ENCODE assay signal across 8 cellular contexts in genomic region chr12:57693659-57694458, GRCh38. TPM values are rescaled to one million over a fixed set of nuclear protein-coding genes. Genes with fewer than 3 reads are reported as not detected.
A peak's percentile ranks its signal among the peaks of the same experiment; 100 is the strongest.
DNase-seq lines count a peak whose midpoint lies in the region; ATAC-seq and TF ChIP-seq lines count a peak whose summit lies in the region.

TSS of gene OS9 (plus strand) at chr12:57694132. CDS start at chr12:57694162, 30 bp downstream.

- H3K36me3 ChIP-seq in OCI-LY3 (replicated peaks; ENCODE audit: low read depth, low read length), result peaks cover 14% of the 10 kb centered on the region
- peaks cover 5% of the 10 kb centered on the region for H3K36me3 ChIP-seq in mucosa of descending colon (ENCODE audit: low read depth)

- H3K27ac ChIP-seq in OCI-LY3 (ENCODE audit: low read length), result peak within 1 kb of the TSS; percentile 47
- peak within 1 kb of the TSS; percentile 23 for H3K27ac ChIP-seq in epithelial cell of prostate

- H3K4me1 ChIP-seq in OCI-LY3 (ENCODE audit: low read length) (peaks cover 8% of the 10 kb centered on the region), mucosa of descending colon (ENCODE audit: low read depth) (peaks cover 9% of the 10 kb centered on the region)

- H3K9ac ChIP-seq in OCI-LY3 (ENCODE audit: low read length), result peak within 1 kb of the TSS; percentile 83

- H3K27me3 ChIP-seq in OCI-LY3 (ENCODE audit: low read depth, low read length), result no peaks in the 10 kb centered on the region

- H3K9me3 ChIP-seq in OCI-LY3 (ENCODE audit: insufficient read depth, low read length), result no peaks in the 10 kb centered on the region
- H3K9me3 ChIP-seq in mucosa of descending colon, result no peaks in the 10 kb centered on the region

- H3K4me2 ChIP-seq in OCI-LY3 (ENCODE audit: low read length), result peak within 1 kb of the TSS; percentile 95

- ATAC-seq in GM21526 (IDR thresholded peaks at IDR 0.05; ENCODE audit: low FRiP score, unreplicated experiment) (peak; percentile 93), mucosa of descending colon (peak; percentile 98)

- peak within 1 kb of the TSS; percentile 91 for H2AFZ ChIP-seq in OCI-LY3 (ENCODE audit: low read depth, low read length)

- peak; percentile 99 for DNase-seq in DMS153 (lab: John Stamatoyannopoulos, UW)
- DNase-seq in HuH-7.5 (ENCODE audit: low spot score), result peak; percentile 90
- peak; percentile 87 for DNase-seq in activated T-cell treated with anti-CD3 and anti-CD28 coated beads for 1 hour (ENCODE audit: low read depth)
- peak; percentile 99 for DNase-seq in epithelial cell of prostate (ENCODE audit: low read depth, low spot score)
- peak; percentile 90 to 98 (median 94) for DNase-seq in mucosa of descending colon
- peak; percentile 85 for DNase-seq in stimulated activated CD8-positive, alpha-beta memory T cell treated with anti-CD3 and anti-CD28 coated beads, Interleukin-4, amount 100 ng/mL, for 24 hours (ENCODE audit: low read depth)

- intact Hi-C loops in mucosa of descending colon (cut with DNase I, micrococcal nuclease), result no loop called here

- H4K20me1 ChIP-seq in OCI-LY3 (ENCODE audit: insufficient read depth, low read length), result no peaks in the 10 kb centered on the region

- TF ChIP-seq CTCF in OCI-LY3 (IDR thresholded peaks at IDR 0.05; ENCODE audit: low read depth, low read length), result peak; percentile 69
- peak; percentile 86 for TF ChIP-seq CTCF in mucosa of descending colon (IDR thresholded peaks at IDR 0.05)

- H3K79me2 ChIP-seq in OCI-LY3 (ENCODE audit: low read length), result peaks cover 9% of the 10 kb centered on the region

- H3K4me3 ChIP-seq in OCI-LY3 (ENCODE audit: low read length) (peak within 1 kb of the TSS; percentile 92), mucosa of descending colon (peak within 1 kb of the TSS; percentile 61)

RNA-seq across cellular contexts. Expression of gene OS9, which starts in this region (rescaled TPM):
- total RNA-seq in mucosa of descending colon, result 100 to 1,000 TPM; 230 to 282 (median 282) TPM

Comparison
In these comparisons a context has a peak if more than half of its experiments do, and no peak if none do; other contexts are left out.
1. Peak in every context shown above with its lines: DNase-seq, ATAC-seq, H3K4me3 ChIP-seq and H3K27ac ChIP-seq.